ENCODE assay signal across 24 cellular contexts in the genomic region with DNA sequence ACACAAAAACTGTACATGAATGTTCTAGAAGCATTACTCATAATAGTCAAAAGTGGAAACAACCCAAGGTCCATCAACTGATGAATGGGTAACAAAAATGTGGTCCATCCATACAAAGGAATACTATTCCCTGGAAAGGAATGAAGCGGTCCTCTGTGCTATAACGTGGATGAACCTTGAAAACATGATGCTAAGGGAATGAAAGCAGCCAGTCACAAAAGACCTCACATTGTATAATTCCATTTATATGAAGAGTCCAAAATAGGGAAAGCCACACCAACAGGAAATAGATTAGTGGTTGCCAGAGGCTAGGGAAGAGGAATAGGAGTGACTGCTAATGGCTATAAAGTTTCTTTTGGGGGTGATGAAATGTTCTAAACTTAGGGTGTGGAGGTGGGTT. TPM values are rescaled to one million over a fixed set of nuclear protein-coding genes. Genes with fewer than 3 reads are reported as not detected.
"Had no signal": no experiment of that assay in that cellular context is flagged by ENCODE, and none has a peak within 500 bp of the region (broad histone marks: within the 10 kb centered on the region; RNA-seq: fewer than 3 reads in every experiment).

No MANE protein-coding gene starts in this region.

- H3K27ac ChIP-seq: RWPE1, SJCRH30, SK-N-MC had no signal

- H3K4me3 ChIP-seq: MG63, SJCRH30, SK-N-MC had no signal

- DNase-seq: IMR-90, Karpas-422, KG1, MG63, NCI-H1092, NCI-H1105 treated with DMSO at 0.1 percent for 48 hours, NCI-H1417 treated with DMSO at 0.1 percent for 48 hours, NCI-H146, NCI-H1694 treated with DMSO at 0.1 percent for 48 hours, NCI-H1930, NCI-H2081, NCI-H2107, NCI-H2171, NCI-H226, NCI-H446, NCI-H510A, NCI-H524 treated with DMSO at 0.1 percent for 48 hours, NCI-H774, SHP77, SJCRH30 had no signal

- H3K4me1 ChIP-seq: SJCRH30 had no signal

- H3K9me3 ChIP-seq: MG63, SJCRH30 had no signal

- FAIRE-seq: RCC 7860 had no signal

- H3K36me3 ChIP-seq: MG63, SJCRH30 had no signal

RNA-seq across cellular contexts. Expression of gene BARHL1, which starts 22.7 kb away (rescaled TPM):
- total RNA-seq: HT-29, IMR-90, SJCRH30 had no signal
- polyA plus RNA-seq: IMR-90 had no signal
